15 cellular contexts compared by ENCODE assay signal in the genomic region with DNA sequence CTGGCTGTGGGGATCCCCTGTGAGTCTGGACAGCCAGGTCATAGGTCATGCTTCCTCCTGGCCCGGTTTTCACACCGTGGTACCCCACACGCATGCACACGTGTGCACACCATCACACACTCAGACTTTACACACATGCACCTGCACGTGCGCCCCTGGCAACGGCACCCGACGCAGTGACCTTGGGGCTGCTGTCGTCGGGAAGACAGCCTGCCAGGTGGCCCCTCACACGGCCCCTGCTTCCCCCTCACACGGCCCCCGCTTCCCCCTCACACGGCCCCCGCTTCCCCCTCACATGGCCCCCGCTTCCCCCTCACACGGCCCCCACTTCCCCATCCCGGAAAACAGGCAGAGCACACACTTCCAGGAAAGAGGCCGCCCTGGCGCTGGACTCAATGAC. TPM values are rescaled to one million over a fixed set of nuclear protein-coding genes. Genes with fewer than 3 reads are reported as not detected.
DNase-seq lines count a peak whose midpoint lies in the region; ATAC-seq lines count a peak whose summit lies in the region.
"Had no signal": no experiment of that assay in that cellular context is flagged by ENCODE, and none has a peak within 500 bp of the region (broad histone marks: within the 10 kb centered on the region; RNA-seq: fewer than 3 reads in every experiment).

No MANE protein-coding gene starts in this region.

- peak overlapping the region; percentile 9; the same call in 1 of the 2 replicates for H3K4me2 ChIP-seq in BLaER1
- H3K4me2 ChIP-seq in BLaER1 treated with 17β-estradiol and CSF1 and Interleukin-3, amounts not matched to agents 10 nM and 100 nM = peak overlapping the region in 8 of 11 experiments; percentile 5 to 61 (median 36); a peak in 12 of 22 replicates

- H3K36me3 ChIP-seq in BLaER1 = peaks cover 46% of the 10 kb centered on the region
- peaks cover 0 to 11% (median 0%) of the 10 kb centered on the region in 11 experiments; a peak in 2 of 22 replicates for H3K36me3 ChIP-seq in BLaER1 treated with 17β-estradiol and CSF1 and Interleukin-3, amounts not matched to agents 10 nM and 100 nM

- H3K9ac ChIP-seq in BLaER1 = no peak overlapping the region
- H3K9ac ChIP-seq in BLaER1 treated with 17β-estradiol and CSF1 and Interleukin-3, amounts not matched to agents 10 nM and 100 nM = no peak overlapping the region

- ATAC-seq in right cardiac atrium (no peak), Right ventricle myocardium superior (ENCODE audit: poor library complexity) (no peak), GM19328 (IDR thresholded peaks at IDR 0.05; ENCODE audit: unreplicated experiment) (no peak)

- H3K27me3 ChIP-seq in right cardiac atrium (ENCODE audit: control insufficient read depth, insufficient read depth) (no peaks in the 10 kb centered on the region), BLaER1 (no peaks in the 10 kb centered on the region)
- H3K27me3 ChIP-seq in BLaER1 treated with 17β-estradiol and CSF1 and Interleukin-3, amounts not matched to agents 10 nM and 100 nM = peaks cover 0 to under 1% (median 0%) of the 10 kb centered on the region in 11 experiments; a peak in 1 of 22 replicates

- H3K4me1 ChIP-seq in right cardiac atrium (ENCODE audit: control insufficient read depth, insufficient read depth, low read length) (no peaks in the 10 kb centered on the region), BLaER1 (peaks cover 68% of the 10 kb centered on the region)
- H3K4me1 ChIP-seq in BLaER1 treated with 17β-estradiol and CSF1 and Interleukin-3, amounts not matched to agents 10 nM and 100 nM = peaks cover 30 to 64% (median 57%) of the 10 kb centered on the region in 10 experiments

- H3K9me3 ChIP-seq in right cardiac atrium (ENCODE audit: control insufficient read depth, low read length) = no peaks in the 10 kb centered on the region
- H3K9me3 ChIP-seq in BLaER1 = no peaks in the 10 kb centered on the region
- H3K9me3 ChIP-seq in BLaER1 treated with 17β-estradiol and CSF1 and Interleukin-3, amounts not matched to agents 10 nM and 100 nM (replicated peaks in 1 of 11) = peaks cover 0 to 6% (median 0%) of the 10 kb centered on the region in 11 experiments; a peak in 1 of 22 replicates

- WGBS in right cardiac atrium = 70% methylated on average over 21 of the region's 21 CpGs

- H3K4me3 ChIP-seq in right cardiac atrium (ENCODE audit: low read length) (no peak overlapping the region), BLaER1 (no peak overlapping the region)
- no peak overlapping the region for H3K4me3 ChIP-seq in BLaER1 treated with 17β-estradiol and CSF1 and Interleukin-3, amounts not matched to agents 10 nM and 100 nM

- H3K27ac ChIP-seq in right cardiac atrium (ENCODE audit: low read length) (no peak overlapping the region), BLaER1 (no peak overlapping the region)
- H3K27ac ChIP-seq in BLaER1 treated with 17β-estradiol and CSF1 and Interleukin-3, amounts not matched to agents 10 nM and 100 nM = no peak overlapping the region

- H4K20me1 ChIP-seq in BLaER1 = peaks cover 96% of the 10 kb centered on the region
- peaks cover 33 to 92% (median 52%) of the 10 kb centered on the region in 11 experiments for H4K20me1 ChIP-seq in BLaER1 treated with 17β-estradiol and CSF1 and Interleukin-3, amounts not matched to agents 10 nM and 100 nM

- DNase-seq in right cardiac atrium (peak in 2 of 3 donors; percentile 32 to 43), Right ventricle myocardium superior (no peak), EL (no peak)
- DNase-seq: CD4-positive, alpha-beta T cell; CD8-positive, alpha-beta memory T cell; DMS 273 treated with DMSO at 0.1 percent for 48 hours; DMS79; GF-D8; GOT3; HCEC 1CT had no signal

- intact Hi-C loops in right cardiac atrium (cut with DNase I) (no loop called here), Right ventricle myocardium superior (cut with DNase I) (loop anchor here (10.0 kb wide), 1 partner anchor 47 kb away; no protein-coding TSS in a partner anchor)

RNA-seq across cellular contexts. Expression of gene CBFA2T3, which starts 45.1 kb away (rescaled TPM):
- total RNA-seq in right cardiac atrium (1 to 10 TPM; 5.6 to 8.5 (median 6.9) TPM), Right ventricle myocardium superior (8.6 TPM)
- 7.3 TPM for polyA plus RNA-seq in right cardiac atrium
- total RNA-seq: A172 had no signal
- polyA plus RNA-seq: BJ; CD8-positive, alpha-beta memory T cell had no signal

Comparison
In these comparisons a context has a peak if more than half of its experiments do, and no peak if none do; other contexts are left out.
1. DNase-seq: peak in right cardiac atrium (2 of 3); none in Right ventricle myocardium superior (single experiment) and EL (single experiment).